23 cellular contexts compared by ENCODE assay signal in genomic region chr22:44592466-44593180, GRCh38.
"Had no signal": no experiment of that assay in that cellular context is flagged by ENCODE, and none has a peak within 500 bp of the region (broad histone marks: within the 10 kb centered on the region; RNA-seq: fewer than 3 reads in every experiment).

No MANE protein-coding gene starts in this region.

- ATAC-seq: activated CD4-positive, alpha-beta T cell treated with anti-CD3 and anti-CD28 coated beads for 36 hours; activated CD8-positive, alpha-beta T cell treated with anti-CD3 and anti-CD28 coated beads for 36 hours; activated T-cell treated with anti-CD3 and anti-CD28 coated beads, Interleukin-2, amount 50 U/mL, for 72 hours; Panc1; Right ventricle myocardium inferior had no signal

- H3K9me3 Mint-ChIP-seq: activated CD8-positive, alpha-beta T cell treated with anti-CD3 and anti-CD28 coated beads for 36 hours; activated T-cell treated with anti-CD3 and anti-CD28 coated beads, Interleukin-2, amount 50 U/mL, for 72 hours; activated T-helper 2 cell treated with anti-CD3 and anti-CD28 coated beads, Interferon-gamma antibody, Interleukin-2, Interleukin-4, amounts not matched to agents 10 μg/mL and 5 μg/mL and 100 μg/mL, durations not matched to agents 14 hours and 24 hours and 36 hours had no signal

- H3K9me3 ChIP-seq: MG63 had no signal

- H3K27ac Mint-ChIP-seq: activated CD4-positive, alpha-beta T cell treated with anti-CD3 and anti-CD28 coated beads for 36 hours; activated CD8-positive, alpha-beta T cell treated with anti-CD3 and anti-CD28 coated beads for 36 hours; activated T-cell treated with anti-CD3 and anti-CD28 coated beads, Interleukin-2, amount 50 U/mL, for 72 hours; activated T-helper 2 cell treated with anti-CD3 and anti-CD28 coated beads, Interferon-gamma antibody, Interleukin-2, Interleukin-4, amounts not matched to agents 10 μg/mL and 5 μg/mL and 100 μg/mL, durations not matched to agents 14 hours and 24 hours and 36 hours had no signal

- DNase-seq: activated CD4-positive, alpha-beta T cell treated with anti-CD3 and anti-CD28 coated beads for 36 hours; activated CD8-positive, alpha-beta memory T cell treated with anti-CD3 and anti-CD28 coated beads, Interleukin-2, amount 50 U/mL, for 4 hours; activated CD8-positive, alpha-beta T cell treated with anti-CD3 and anti-CD28 coated beads for 36 hours; activated gamma-delta T cell treated with Interleukin-2 at 50 U/mL for 16 hours; activated naive CD4-positive, alpha-beta T cell treated with anti-CD3 and anti-CD28 coated beads, Interleukin-2, amount 50 U/mL, for 16 hours; activated T-cell treated with anti-CD3 and anti-CD28 coated beads, Interleukin-2, amount 50 U/mL, for 72 hours; brain microvascular endothelial cell; MG63; NCI-H1092 treated with DMSO at 0.1 percent for 48 hours; NCI-H1436; NCI-H2029 treated with DMSO at 0.1 percent for 48 hours; NCI-H345; NCI-H510A; NCI-H526 treated with DMSO at 0.1 percent for 48 hours; NCI-H82; OCI-M1; T-helper 1 cell; WERI-Rb-1 had no signal

- H3K27ac ChIP-seq: brain microvascular endothelial cell, KMS-11, SK-N-MC had no signal

- H3K27me3 ChIP-seq: MG63 had no signal

- H3K4me3 Mint-ChIP-seq: activated CD4-positive, alpha-beta T cell treated with anti-CD3 and anti-CD28 coated beads for 36 hours; activated CD8-positive, alpha-beta T cell treated with anti-CD3 and anti-CD28 coated beads for 36 hours; activated T-cell treated with anti-CD3 and anti-CD28 coated beads, Interleukin-2, amount 50 U/mL, for 72 hours had no signal

- H3K9ac ChIP-seq: KMS-11 had no signal

- H3K36me3 ChIP-seq: brain microvascular endothelial cell, MG63, WERI-Rb-1 had no signal

- H3K4me2 ChIP-seq: KMS-11 had no signal

- H3K4me3 ChIP-seq: MG63, SK-N-MC had no signal
